ENCODE assay signal across 8 cellular contexts in genomic region chr1:117930484-117930883, GRCh38. TPM values are rescaled to one million over a fixed set of nuclear protein-coding genes. Genes with fewer than 3 reads are reported as not detected.
DNase-seq lines count a peak whose midpoint lies in the region; ATAC-seq, FAIRE-seq and TF ChIP-seq lines count a peak whose summit lies in the region.

No MANE protein-coding gene starts in this region.

- TF ChIP-seq RAD21 in K562 (CRISPR knock-in tag; conservative IDR thresholded peaks at IDR 0.05 in 1 of 2, IDR thresholded peaks at IDR 0.05 in 1 of 2) = no peak

- peaks cover 4% of the 10 kb centered on the region; the same call in 1 of the 2 replicates for H4K20me1 ChIP-seq in K562 (replicated peaks; ENCODE audit: control insufficient read depth, insufficient read depth, low read length)

- H3K4me3 Mint-ChIP-seq in HFFc6 = peak overlapping the region; percentile 96

- H3K27me3 Mint-ChIP-seq in HFFc6 (ENCODE audit: insufficient read depth) = peaks cover 2% of the 10 kb centered on the region; the same call in 1 of the 2 replicates

- POLR2A ChIA-PET in K562 (lab: Yijun Ruan, JAX) = interaction anchor here (0.7 to 4.4 kb wide), 8 partner anchors 12 to 1211 kb away, joined by 3 to 30 read pairs (median 4); no protein-coding TSS in a partner anchor

- H3K9me3 ChIP-seq in K562 (replicated peaks; ENCODE audit: control insufficient read depth, insufficient read depth, low read depth, low read length) = no peaks in the 10 kb centered on the region
- H3K9me3 ChIP-seq in uterus = no peaks in the 10 kb centered on the region

- H3K4me3 ChIP-seq in AG09309 (ENCODE audit: control insufficient read depth, low read depth, low read length) (peak overlapping the region; percentile 94), K562 (peak overlapping the region; percentile 78), uterus (peak overlapping the region; percentile 70 to 82)

- H3K27ac Mint-ChIP-seq in HFFc6 = peak overlapping the region; percentile 67

- ATAC-seq in K562 = no peak
- ATAC-seq in HG02678 (IDR thresholded peaks at IDR 0.05; ENCODE audit: unreplicated experiment) = no peak
- ATAC-seq in HG03095 (IDR thresholded peaks at IDR 0.05; ENCODE audit: unreplicated experiment) = no peak
- ATAC-seq in GM18861 (IDR thresholded peaks at IDR 0.05; ENCODE audit: unreplicated experiment) = no peak

- peaks cover 56% of the 10 kb centered on the region for H3K4me1 Mint-ChIP-seq in HFFc6 (ENCODE audit: low read depth)

- BruUV-seq in K562 (replicated peaks; lab: Mats Ljungman, UMichigan) = no TSS peak

- FAIRE-seq in K562 (lab: Jason Lieb, UNC) = peak; percentile 40

- H3K27ac ChIP-seq in K562 (ENCODE audit: extremely low read depth, low read depth, low read length) (peak overlapping the region; percentile 20; the same call in 2 of the 3 replicates), uterus (no peak overlapping the region)

- H3K36me3 ChIP-seq in K562 (ENCODE audit: control insufficient read depth, insufficient read depth, low read length) (peaks cover 40% of the 10 kb centered on the region), uterus (no peaks in the 10 kb centered on the region)

- in situ Hi-C loops in K562 (cut with MboI) = no loop called here

- peaks cover 80% of the 10 kb centered on the region for H3K79me2 ChIP-seq in K562 (ENCODE audit: control insufficient read depth, insufficient read depth, low read length)

- no peak for TF ChIP-seq CTCF in AG09309 (IDR thresholded peaks at IDR 0.05; ENCODE audit: control insufficient read depth, insufficient read depth, low read depth, low read length, missing control alignments)
- TF ChIP-seq CTCF in HFFc6 (IDR thresholded peaks at IDR 0.05) = no peak
- TF ChIP-seq CTCF in K562 (IDR thresholded peaks at IDR 0.05 in 2 of 3, conservative IDR thresholded peaks at IDR 0.05 in 1 of 3; ENCODE audit: insufficient read depth in 2 of 3, low read depth in 1 of 3, low read length in 3 of 3) = no peak
- TF ChIP-seq CTCF in uterus (IDR thresholded peaks at IDR 0.05) = no peak

- H3K9me3 Mint-ChIP-seq in HFFc6 = no peaks in the 10 kb centered on the region

- DNase-seq in AG09309 (ENCODE audit: low read depth) = no peak
- DNase-seq in HFFc6 = no peak
- peak in 1 of 4 experiments; percentile 16 for DNase-seq in K562 (ENCODE audit: extremely low read depth in 1 of 4, low spot score in 3 of 4)
- peak; percentile 17 to 49 for DNase-seq in lung microvascular endothelial cell (ENCODE audit: low read depth in 2 of 2)
- no peak for DNase-seq in uterus

- H3K9ac ChIP-seq in K562 (ENCODE audit: insufficient read depth in 1 of 2, low read depth in 2 of 2, low read length in 2 of 2) = peak overlapping the region; percentile 86 to 96

- TF ChIP-seq POLR2A in K562 (conservative IDR thresholded peaks at IDR 0.05) (no peak), uterus (IDR thresholded peaks at IDR 0.05) (no peak)

- CTCF ChIA-PET in K562 (lab: Yijun Ruan, JAX; ENCODE audit: low intra/inter-chr PET ratio) = no interaction called here

- intact Hi-C loops in K562 (cut with micrococcal nuclease) = no loop called here
- intact Hi-C loops in uterus (cut with DNase I; ENCODE audit: low total_unique reads) = no loop called here

- peak overlapping the region; percentile 100 for H3K4me2 ChIP-seq in K562 (ENCODE audit: insufficient read depth, low read length)

- TF ChIP-seq EP300 in K562 (IDR thresholded peaks at IDR 0.05; ENCODE audit: low read length) = no peak

- H3K36me3 Mint-ChIP-seq in HFFc6 (ENCODE audit: low read depth) = peaks cover 7% of the 10 kb centered on the region; the same call in 1 of the 2 replicates

- H3K9me1 ChIP-seq in K562 (ENCODE audit: control insufficient read depth, insufficient read depth, low read length) = no peaks in the 10 kb centered on the region

- H2AFZ ChIP-seq in K562 (ENCODE audit: low read depth, low read length) = peak overlapping the region; percentile 94

- H3K4me1 ChIP-seq in K562 (replicated peaks in 1 of 2; ENCODE audit: control insufficient read depth in 2 of 2, insufficient read depth in 2 of 2, low read length in 2 of 2) (peaks cover 7 to 8% of the 10 kb centered on the region in 2 experiments; a peak in 2 of 5 replicates), uterus (peaks cover 0 to 8% of the 10 kb centered on the region in 2 donors)

- 0% methylated on average over 6 of the region's 6 CpGs for WGBS in K562 (ENCODE audit: insufficient coverage, low coverage, missing lambda C conversion rate)

- H3K27me3 ChIP-seq in K562 (ENCODE audit: control insufficient read depth in 2 of 2, insufficient read depth in 2 of 2, low read length in 2 of 2) (no peaks in the 10 kb centered on the region), uterus (no peaks in the 10 kb centered on the region)

TF ChIP-seq in K562, 482 proteins besides CTCF, POLR2A, EP300 and RAD21:
- TF ChIP-seq CREB3 (tag; conservative IDR thresholded peaks at IDR 0.05; ENCODE audit: low read depth) = 0 out of 2 replicates have a peak, but pooled peaks have one; percentile 43
- TF ChIP-seq KDM1A (IDR thresholded peaks at IDR 0.05) = peak; percentile 48 to 70; a peak in 3 of 4 replicates
- TF ChIP-seq ATF7 (IDR thresholded peaks at IDR 0.05) = no peak
- no peak for TF ChIP-seq MCM3 (IDR thresholded peaks at IDR 0.05)
- 0 out of 2 replicates have a peak, but pooled peaks have one; percentile 48 for TF ChIP-seq DDX20 (tag; IDR thresholded peaks at IDR 0.05; ENCODE audit: low read depth)
- TF ChIP-seq TCF3 (CRISPR knock-in tag; IDR thresholded peaks at IDR 0.05) = 0 out of 2 replicates have a peak, but pooled peaks have one; percentile 20
- peak; percentile 45; the same call in 1 of the 2 replicates for TF ChIP-seq PTRF (tag; IDR thresholded peaks at IDR 0.05)

RNA-seq across cellular contexts. Expression of gene WDR3, which starts 0.9 kb away (rescaled TPM):
- total RNA-seq in HFFc6 (2021; fragmentation: NEBNext Ultra II Directional; extraction: Animal tissue kit (Norgen Biotek cat#: 25700)) = 10 to 100 TPM; 28.9 to 43.1 (median 34.0) TPM
- 46.6 and 73.0 TPM in 2 replicates for total RNA-seq in K562 (2011; cell fraction: chromatin; rRNA removed; ENCODE audit: low replicate concordance)
- total RNA-seq in K562 (2011; cell fraction: nucleolus; rRNA removed) = 16.8 and 17.2 TPM in 2 replicates
- total RNA-seq in K562 (2011; cell fraction: nucleoplasm; rRNA removed) = 22.1 and 23.6 TPM in 2 replicates
- total RNA-seq in K562 (2014; rRNA removed) (43.9 and 44.5 TPM in 2 replicates), K562 (2014; rRNA removed; fragmentation: Illumina TruSeq; extraction: Trizol) (112 and 126 TPM in 2 replicates), K562 (2015; rRNA removed; fragmentation: Illumina TruSeq; extraction: Trizol) (74.1 and 76.5 TPM in 2 replicates), K562 (2021) (74.8 and 75.0 TPM in 2 replicates), lung microvascular endothelial cell (11.3 and 15.9 TPM in 2 replicates), uterus (10 to 100 TPM in 2 of 4 donors, 1 to 10 TPM in 2; 1.8 to 40.9 (median 15.0) TPM)
- polyA plus RNA-seq in K562 (2011; rRNA removed) (63.3 and 105 TPM in 2 replicates), K562 (2014; fragmentation: Illumina TruSeq; extraction: Trizol) (89.0 and 110 TPM in 2 replicates), K562 (2014; fragmentation: Nextera tagmentation; extraction: Ambion mirVana) (100 to 1,000 TPM in 1 of 2 experiments, 10 to 100 TPM in 1; 51.7 to 122 TPM), K562 (2014; rRNA removed) (40.6 and 44.0 TPM in 2 replicates)
- 21.0 and 37.9 TPM in 2 replicates for polyA plus RNA-seq in K562 (2011; cell fraction: cytosol; rRNA removed)
- polyA plus RNA-seq in K562 (2011; cell fraction: nucleus; rRNA removed) = 28.3 and 31.4 TPM in 2 replicates
- 21.5 and 53.6 TPM in 2 replicates for polyA plus RNA-seq in K562 (2012)
- 243 and 326 TPM in 2 replicates for polyA minus RNA-seq in K562 (2011; rRNA and poly(A)+ RNA removed)
- 33.9 and 74.5 TPM in 2 replicates for polyA minus RNA-seq in K562 (2011; cell fraction: cytosol; rRNA and poly(A)+ RNA removed)
- 22.3 and 40.9 TPM in 2 replicates for polyA minus RNA-seq in K562 (2011; cell fraction: nucleus; rRNA and poly(A)+ RNA removed)

RNA-seq across cellular contexts. Expression of gene GDAP2, which starts 1.1 kb away (rescaled TPM):
- total RNA-seq in HFFc6 (2021; fragmentation: NEBNext Ultra II Directional; extraction: Animal tissue kit (Norgen Biotek cat#: 25700)) = 10 to 100 TPM; 21.6 to 29.8 (median 27.1) TPM
- total RNA-seq in K562 (2011; cell fraction: chromatin; rRNA removed; ENCODE audit: low replicate concordance) = 16.4 and 43.1 TPM in 2 replicates
- total RNA-seq in K562 (2011; cell fraction: nucleolus; rRNA removed) = 6.7 and 11.3 TPM in 2 replicates
- 20.4 and 29.3 TPM in 2 replicates for total RNA-seq in K562 (2011; cell fraction: nucleoplasm; rRNA removed)
- total RNA-seq in K562 (2014; rRNA removed) = 7.9 and 13.2 TPM in 2 replicates
- 19.6 and 22.8 TPM in 2 replicates for total RNA-seq in K562 (2014; rRNA removed; fragmentation: Illumina TruSeq; extraction: Trizol)
- 14.8 and 17.0 TPM in 2 replicates for total RNA-seq in K562 (2015; rRNA removed; fragmentation: Illumina TruSeq; extraction: Trizol)
- 16.2 and 22.0 TPM in 2 replicates for total RNA-seq in K562 (2021)
- polyA plus RNA-seq in K562 (2011; rRNA removed) = 17.7 and 23.1 TPM in 2 replicates
- 4.3 and 8.2 TPM in 2 replicates for polyA plus RNA-seq in K562 (2011; cell fraction: cytosol; rRNA removed)
- polyA plus RNA-seq in K562 (2011; cell fraction: nucleus; rRNA removed) = 11.5 and 14.9 TPM in 2 replicates
- polyA plus RNA-seq in K562 (2012) = 7.9 and 8.2 TPM in 2 replicates
- 11.7 and 13.2 TPM in 2 replicates for polyA plus RNA-seq in K562 (2014; fragmentation: Illumina TruSeq; extraction: Trizol)
- 1 to 10 TPM; 4.1 to 7.2 TPM for polyA plus RNA-seq in K562 (2014; fragmentation: Nextera tagmentation; extraction: Ambion mirVana)
- 10.1 and 10.2 TPM in 2 replicates for polyA plus RNA-seq in K562 (2014; rRNA removed)
- 41.4 and 50.0 TPM in 2 replicates for polyA minus RNA-seq in K562 (2011; rRNA and poly(A)+ RNA removed)
- polyA minus RNA-seq in K562 (2011; cell fraction: cytosol; rRNA and poly(A)+ RNA removed) = 10.5 and 13.2 TPM in 2 replicates
- polyA minus RNA-seq in K562 (2011; cell fraction: nucleus; rRNA and poly(A)+ RNA removed) = 20.5 and 41.5 TPM in 2 replicates
- total RNA-seq in lung microvascular endothelial cell = 7.6 and 14.9 TPM in 2 replicates
- 10 to 100 TPM; 10.5 to 41.9 (median 28.2) TPM for total RNA-seq in uterus

Comparison
In these comparisons a context has a peak if more than half of its experiments do, and no peak if none do; other contexts are left out.
1. DNase-seq: peak in lung microvascular endothelial cell (2 of 2); none in AG09309 (single experiment), HFFc6 (single experiment) and uterus (0 of 2).
2. Peak in every context shown above with its lines, with median percentiles within 50 percentile points of each other: H3K4me3 ChIP-seq.